ENCODE assay signal across 8 cellular contexts in the genomic region with DNA sequence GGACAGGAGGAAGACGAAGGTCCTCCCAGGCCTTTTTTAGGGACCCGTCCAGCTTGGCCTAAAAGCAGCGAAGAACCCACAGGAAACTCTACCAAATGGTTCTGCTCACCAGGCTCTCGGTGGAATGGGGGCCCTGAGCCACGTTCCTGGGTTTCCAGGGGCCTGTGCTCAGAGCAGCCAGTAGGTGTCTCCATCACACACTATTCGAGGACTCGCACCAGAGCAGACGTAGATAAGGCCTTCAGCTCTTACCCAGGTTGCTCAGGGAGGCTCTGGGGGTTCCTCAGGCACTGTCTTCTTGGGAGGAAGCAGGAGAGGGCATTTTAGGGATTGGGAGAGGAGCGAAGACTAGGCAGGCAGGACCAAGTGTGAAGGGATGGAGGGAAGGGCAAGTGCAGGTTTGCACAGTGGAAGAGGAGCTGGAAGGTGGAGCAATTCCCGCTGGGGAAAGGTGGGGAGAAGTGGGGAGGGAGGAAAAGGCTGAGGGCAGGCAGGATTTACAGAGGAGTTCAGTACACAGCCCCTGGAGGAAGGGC.
A peak's percentile ranks its signal among the peaks of the same experiment; 100 is the strongest.
DNase-seq lines count a peak whose midpoint lies in the region; ATAC-seq and TF ChIP-seq lines count a peak whose summit lies in the region.

No MANE protein-coding gene starts in this region.

- POLR2A ChIA-PET in CD8-positive, alpha-beta T cell (lab: Charles Lee): interaction anchor here (0.8 kb wide), 1 partner anchor 336 kb away, joined by 3 read pairs; no protein-coding TSS in a partner anchor

- peak; percentile 33 to 73 (median 56) for DNase-seq in CD8-positive, alpha-beta T cell
- DNase-seq in GOT3 (lab: John Stamatoyannopoulos, UW) (peak; percentile 13), NCI-H1694 (lab: John Stamatoyannopoulos, UW) (peak; percentile 16), T1000 (lab: John Stamatoyannopoulos, UW) (peak; percentile 69), astrocyte of the hippocampus (ENCODE audit: low read depth, low spot score) (peak; percentile 88), iPS DF 19.7 (ENCODE audit: low read depth, low spot score) (peak; percentile 64)

- H3K27ac ChIP-seq in CD8-positive, alpha-beta T cell (ENCODE audit: low read depth, low read length): no peak overlapping the region
- H3K27ac ChIP-seq in skeletal muscle tissue (ENCODE audit: low read depth, low read length): no peak overlapping the region

- intact Hi-C loops in CD8-positive, alpha-beta T cell (cut with DNase I, micrococcal nuclease): loop anchor here in 1 of 2 experiments (1.0 kb wide), 3 partner anchors 262 to 871 kb away; no protein-coding TSS in a partner anchor

- no peak overlapping the region for H3K4me3 Mint-ChIP-seq in CD8-positive, alpha-beta T cell

- H3K36me3 Mint-ChIP-seq in CD8-positive, alpha-beta T cell: no peaks in the 10 kb centered on the region

- H3K9me3 Mint-ChIP-seq in CD8-positive, alpha-beta T cell: no peaks in the 10 kb centered on the region

- H3K27me3 ChIP-seq in CD8-positive, alpha-beta T cell (ENCODE audit: insufficient read depth, low read length): no peaks in the 10 kb centered on the region
- H3K27me3 ChIP-seq in skeletal muscle tissue (ENCODE audit: control insufficient read depth in 3 of 3, insufficient read depth in 3 of 3, low read length in 3 of 3): peaks cover 0 to 4% (median 0%) of the 10 kb centered on the region in 3 donors

- H3K27ac Mint-ChIP-seq in CD8-positive, alpha-beta T cell: no peak overlapping the region

- no peaks in the 10 kb centered on the region for H3K9me3 ChIP-seq in CD8-positive, alpha-beta T cell (ENCODE audit: low read length)
- no peaks in the 10 kb centered on the region for H3K9me3 ChIP-seq in skeletal muscle tissue (ENCODE audit: control insufficient read depth in 3 of 3, low read length in 3 of 3)

- peaks cover 4% of the 10 kb centered on the region for H3K4me1 Mint-ChIP-seq in CD8-positive, alpha-beta T cell (ENCODE audit: low read depth)

- H3K4me3 ChIP-seq in CD8-positive, alpha-beta T cell (ENCODE audit: low read depth, low read length): no peak overlapping the region
- no peak overlapping the region for H3K4me3 ChIP-seq in skeletal muscle tissue (ENCODE audit: low read length in 3 of 3)

- H3K36me3 ChIP-seq in CD8-positive, alpha-beta T cell (ENCODE audit: insufficient read depth, low read length): no peaks in the 10 kb centered on the region
- no peaks in the 10 kb centered on the region for H3K36me3 ChIP-seq in skeletal muscle tissue (ENCODE audit: control insufficient read depth in 3 of 3, insufficient read depth in 3 of 3, low read length in 3 of 3)

- H3K4me1 ChIP-seq in CD8-positive, alpha-beta T cell (ENCODE audit: insufficient read depth, low read length): no peaks in the 10 kb centered on the region
- H3K4me1 ChIP-seq in skeletal muscle tissue (ENCODE audit: control insufficient read depth in 3 of 3, insufficient read depth in 3 of 3, low read length in 3 of 3): peaks cover 0 to 4% (median 0%) of the 10 kb centered on the region in 3 donors

- ATAC-seq in CD8-positive, alpha-beta T cell: peak; percentile 80
- ATAC-seq in HG02571 (IDR thresholded peaks at IDR 0.05; ENCODE audit: unreplicated experiment): no peak

- no peaks in the 10 kb centered on the region for H3K27me3 Mint-ChIP-seq in CD8-positive, alpha-beta T cell (ENCODE audit: low read depth)

- TF ChIP-seq CTCF in CD8-positive, alpha-beta T cell (IDR thresholded peaks at IDR 0.05): peak; percentile 60

- peak overlapping the region in 2 of 3 donors; percentile 38 to 62 for H3K9ac ChIP-seq in skeletal muscle tissue (ENCODE audit: low read depth in 1 of 3, low read length in 3 of 3)

- CTCF ChIA-PET in CD8-positive, alpha-beta T cell (lab: Charles Lee): interaction anchor here (0.7 to 4.0 kb wide), 22 partner anchors 8 to 875 kb away, joined by 3 to 58 read pairs (median 4); no protein-coding TSS in a partner anchor

Comparison
In these comparisons a context has a peak if more than half of its experiments do, and no peak if none do; other contexts are left out.
1. DNase-seq: peak in every context shown above with its lines; median percentile 88 in astrocyte of the hippocampus; 69 in T1000; 64 in iPS DF 19.7; 56 in CD8-positive, alpha-beta T cell; 16 in NCI-H1694; 13 in GOT3.